ENCODE assay signal across 8 cellular contexts in the genomic region with DNA sequence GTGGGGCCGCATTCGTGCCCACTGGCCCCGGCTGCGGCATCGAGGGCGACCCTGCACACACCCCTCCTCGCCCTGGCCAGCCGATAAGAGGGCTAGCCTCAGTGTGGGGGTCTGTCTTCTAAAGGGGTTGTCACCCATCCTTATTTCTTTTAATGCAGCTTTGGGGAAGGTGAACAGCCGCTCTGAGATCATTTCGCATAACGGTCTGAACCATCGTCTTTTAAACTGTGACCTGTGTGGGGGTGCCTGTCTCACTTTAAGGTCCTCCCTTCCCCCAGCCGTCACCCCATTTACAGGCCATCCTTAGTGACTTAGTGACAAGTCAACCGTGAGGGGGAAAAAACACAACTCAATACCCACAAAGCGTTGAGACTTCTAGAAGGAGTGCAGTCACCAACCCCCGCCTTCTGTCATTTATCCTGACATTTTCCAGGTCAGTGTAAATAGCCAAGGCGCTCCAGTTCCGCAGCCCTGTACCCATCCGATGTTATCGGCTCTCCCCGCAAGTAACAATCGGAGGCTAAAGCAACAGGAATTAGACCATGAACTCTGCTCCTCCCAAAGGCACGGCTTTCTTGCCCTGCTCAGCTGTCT. TPM values are rescaled to one million over a fixed set of nuclear protein-coding genes. Genes with fewer than 3 reads are reported as not detected.
DNase-seq lines count a peak whose midpoint lies in the region; ATAC-seq and TF ChIP-seq lines count a peak whose summit lies in the region.

No MANE protein-coding gene starts in this region.

- H3K27ac ChIP-seq in Peyer's patch (peak overlapping the region; percentile 96 to 99 (median 98)), tibial nerve (peak overlapping the region; percentile 89 to 96 (median 90))

- WGBS in tibial nerve, 2 donors, result 2 to 3% methylated on average over 21 to 22 of the region's 23 CpGs

- DNase-seq in activated naive CD4-positive, alpha-beta T cell treated with Interleukin-2 at 50 U/mL for 16 hours, result no peak
- peak; percentile 52 to 79 (median 77) for DNase-seq in Peyer's patch
- DNase-seq in mesothelial cell of epicardium (ENCODE audit: low spot score in 2 of 2, unreplicated experiment in 2 of 2), result no peak
- peak in 1 of 2 donors; percentile 12 for DNase-seq in tibial nerve (ENCODE audit: low spot score in 2 of 2)
- DNase-seq in ureter (ENCODE audit: low spot score), result no peak

- no peaks in the 10 kb centered on the region for H3K36me3 Mint-ChIP-seq in activated naive CD4-positive, alpha-beta T cell treated with anti-CD3 and anti-CD28 coated beads, Interleukin-2, amount 50 U/mL, for 24 hours
- no peaks in the 10 kb centered on the region for H3K36me3 Mint-ChIP-seq in mesothelial cell of epicardium

- H3K27me3 ChIP-seq in Peyer's patch (no peaks in the 10 kb centered on the region), endocrine pancreas (ENCODE audit: control insufficient read depth, insufficient read depth, low read length) (no peaks in the 10 kb centered on the region), tibial nerve (no peaks in the 10 kb centered on the region)

- no peak overlapping the region for H3K27ac Mint-ChIP-seq in activated naive CD4-positive, alpha-beta T cell treated with anti-CD3 and anti-CD28 coated beads, Interleukin-2, amount 50 U/mL, for 24 hours
- peak overlapping the region; percentile 91 for H3K27ac Mint-ChIP-seq in mesothelial cell of epicardium

- H3K9me3 Mint-ChIP-seq in activated naive CD4-positive, alpha-beta T cell treated with anti-CD3 and anti-CD28 coated beads, Interleukin-2, amount 50 U/mL, for 24 hours, result no peaks in the 10 kb centered on the region
- no peaks in the 10 kb centered on the region for H3K9me3 Mint-ChIP-seq in mesothelial cell of epicardium

- peak overlapping the region; percentile 62 for H3K9ac ChIP-seq in endocrine pancreas (ENCODE audit: control insufficient read depth, insufficient read depth, low read length)

- TF ChIP-seq POLR2A in Peyer's patch (IDR thresholded peaks at IDR 0.05) (no peak), tibial nerve (IDR thresholded peaks at IDR 0.05) (no peak)

- peaks cover 18% of the 10 kb centered on the region for H3K4me1 Mint-ChIP-seq in activated naive CD4-positive, alpha-beta T cell treated with anti-CD3 and anti-CD28 coated beads, Interleukin-2, amount 50 U/mL, for 24 hours
- peaks cover 36% of the 10 kb centered on the region for H3K4me1 Mint-ChIP-seq in mesothelial cell of epicardium

- H3K4me3 Mint-ChIP-seq in activated naive CD4-positive, alpha-beta T cell treated with anti-CD3 and anti-CD28 coated beads, Interleukin-2, amount 50 U/mL, for 24 hours, result peak overlapping the region; percentile 86
- peak overlapping the region; percentile 83 for H3K4me3 Mint-ChIP-seq in mesothelial cell of epicardium

- peak; percentile 4 for ATAC-seq in HG02884 (IDR thresholded peaks at IDR 0.05; ENCODE audit: unreplicated experiment)

- H3K36me3 ChIP-seq in Peyer's patch (no peaks in the 10 kb centered on the region), endocrine pancreas (ENCODE audit: control insufficient read depth, insufficient read depth, low read length) (no peaks in the 10 kb centered on the region), tibial nerve (no peaks in the 10 kb centered on the region)

- H3K9me3 ChIP-seq in Peyer's patch (no peaks in the 10 kb centered on the region), endocrine pancreas (ENCODE audit: control insufficient read depth, low read length) (no peaks in the 10 kb centered on the region), tibial nerve (no peaks in the 10 kb centered on the region)

- peak overlapping the region; percentile 68 to 98 (median 95) for H3K4me3 ChIP-seq in Peyer's patch
- peak overlapping the region; percentile 72 for H3K4me3 ChIP-seq in endocrine pancreas (ENCODE audit: control insufficient read depth, insufficient read depth, low read length)
- H3K4me3 ChIP-seq in tibial nerve, result peak overlapping the region; percentile 61 to 97 (median 90)

- peaks cover 42% of the 10 kb centered on the region for H3K27me3 Mint-ChIP-seq in activated naive CD4-positive, alpha-beta T cell treated with anti-CD3 and anti-CD28 coated beads, Interleukin-2, amount 50 U/mL, for 24 hours
- H3K27me3 Mint-ChIP-seq in mesothelial cell of epicardium (ENCODE audit: low read depth), result no peaks in the 10 kb centered on the region

- no peaks in the 10 kb centered on the region for H3K4me1 ChIP-seq in Peyer's patch
- H3K4me1 ChIP-seq in endocrine pancreas (ENCODE audit: control insufficient read depth, insufficient read depth, low read length), result peaks cover 13% of the 10 kb centered on the region
- peaks cover 0 to 16% (median 0%) of the 10 kb centered on the region in 4 donors for H3K4me1 ChIP-seq in tibial nerve

- no peak for TF ChIP-seq EP300 in tibial nerve (IDR thresholded peaks at IDR 0.05)

- no peak for TF ChIP-seq CTCF in Peyer's patch (IDR thresholded peaks at IDR 0.05)
- no peak for TF ChIP-seq CTCF in mesothelial cell of epicardium (IDR thresholded peaks at IDR 0.05; ENCODE audit: unreplicated experiment)
- TF ChIP-seq CTCF in tibial nerve (IDR thresholded peaks at IDR 0.05), result no peak

RNA-seq across cellular contexts. Expression of a gene that starts 0.5 kb away (rescaled TPM):
- total RNA-seq in Peyer's patch (10 to 100 TPM; 32.2 to 59.2 (median 57.2) TPM), mesothelial cell of epicardium (27.1 to 27.7 TPM (median 27.2 TPM) in 3 replicates), tibial nerve (10 to 100 TPM; 22.6 to 55.7 (median 42.8) TPM), ureter (6.1 TPM)

Comparison
In these comparisons a context has a peak if more than half of its experiments do, and no peak if none do; other contexts are left out.
1. DNase-seq: peak in Peyer's patch (3 of 3); none in activated naive CD4-positive, alpha-beta T cell treated with Interleukin-2 at 50 U/mL for 16 hours (single experiment), mesothelial cell of epicardium (0 of 2) and ureter (single experiment).
2. Peak in every context shown above with its lines, with median percentiles within 50 percentile points of each other: H3K4me3 ChIP-seq.